8 cellular contexts compared by ENCODE assay signal in the genomic region with DNA sequence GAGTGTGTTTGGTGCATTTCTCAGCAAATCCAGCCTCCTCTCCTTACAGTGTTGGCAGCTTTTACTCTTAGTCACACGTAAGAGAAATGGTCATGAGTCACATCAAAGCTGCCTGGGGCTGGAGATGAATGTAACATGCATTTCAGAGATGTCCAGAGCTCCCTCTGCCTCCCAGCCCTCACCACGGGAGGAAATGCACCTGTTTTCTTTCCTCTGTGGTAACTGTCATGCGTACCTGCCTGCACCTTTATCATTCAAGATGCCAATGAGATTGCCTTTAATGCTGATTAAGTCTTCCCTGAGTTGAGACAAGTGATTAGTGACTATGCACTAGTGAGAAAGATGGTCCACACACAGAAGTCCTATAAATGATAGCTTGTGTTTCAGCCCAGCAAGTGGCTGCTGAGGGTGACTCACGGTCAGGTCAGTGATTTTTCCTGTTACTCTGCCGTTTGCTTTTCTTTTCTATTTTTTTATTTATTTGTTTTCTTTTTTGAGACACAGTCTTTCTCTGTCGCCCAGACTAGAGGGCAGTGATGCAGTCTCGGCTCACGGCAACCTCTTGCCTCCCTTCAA.
A peak's percentile ranks its signal among the peaks of the same experiment; 100 is the strongest.
DNase-seq lines count a peak whose midpoint lies in the region; ATAC-seq and TF ChIP-seq lines count a peak whose summit lies in the region.

No MANE protein-coding gene starts in this region.

- DNase-seq in AG04449 (ENCODE audit: low read depth, low spot score) (peak; percentile 47), HS-27A (ENCODE audit: low read depth) (peak; percentile 75), adipocyte (ENCODE audit: low read depth) (peak; percentile 83), kidney glomerular epithelial cell (lab: John Stamatoyannopoulos, UW) (peak; percentile 69), NCI-H2171 treated with DMSO at 0.1 percent for 48 hours (lab: John Stamatoyannopoulos, UW) (no peak), GDM1 (lab: John Stamatoyannopoulos, UW) (no peak)

- no peaks in the 10 kb centered on the region for H3K9me3 ChIP-seq in adipocyte (ENCODE audit: control insufficient read depth, low read length)

- CTCF ChIA-PET in AG04449 (lab: Yijun Ruan, JAX), result interaction anchor here (1.0 kb wide), 1 partner anchor 84 kb away, joined by 4 read pairs; no protein-coding TSS in a partner anchor

- peaks cover 25% of the 10 kb centered on the region for H3K4me1 ChIP-seq in adipocyte (ENCODE audit: control insufficient read depth, insufficient read depth, low read length)

- POLR2A ChIA-PET in AG04449 (lab: Yijun Ruan, JAX), result no interaction called here

- no peak for TF ChIP-seq CTCF in AG04449 (IDR thresholded peaks at IDR 0.05; ENCODE audit: insufficient read depth, low read length, missing control alignments)

- H3K9ac ChIP-seq in adipocyte (ENCODE audit: low read length), result no peak overlapping the region

- H3K36me3 ChIP-seq in adipocyte (ENCODE audit: control insufficient read depth, insufficient read depth, low read length, severe bottlenecking), result no peaks in the 10 kb centered on the region

- H3K27me3 ChIP-seq in adipocyte (replicated peaks; ENCODE audit: control insufficient read depth, insufficient read depth, low read length), result peaks cover 6% of the 10 kb centered on the region

- ATAC-seq in HG03196 (IDR thresholded peaks at IDR 0.05; ENCODE audit: unreplicated experiment) (no peak), HG02642 (IDR thresholded peaks at IDR 0.05; ENCODE audit: poor library complexity, unreplicated experiment) (no peak)

- H3K4me3 ChIP-seq in AG04449 (ENCODE audit: low read depth, low read length), result no peak overlapping the region
- H3K4me3 ChIP-seq in adipocyte (ENCODE audit: low read length), result no peak overlapping the region

Comparison
In these comparisons a context has a peak if more than half of its experiments do, and no peak if none do; other contexts are left out.
1. DNase-seq: peak in AG04449 (single experiment), HS-27A (single experiment), adipocyte (single experiment) and kidney glomerular epithelial cell (single experiment); none in NCI-H2171 treated with DMSO at 0.1 percent for 48 hours (single experiment) and GDM1 (single experiment).